1 cellular context compared by ENCODE assay signal in genomic region chr17:72092710-72093322, GRCh38.
TF ChIP-seq lines count a peak whose summit lies in the region.

No MANE protein-coding gene starts in this region.

TF ChIP-seq in HepG2, 621 proteins besides CTCF, POLR2A, EP300 and RAD21 (continued from another document and continues in another):
- TF ChIP-seq, protein P1, sequence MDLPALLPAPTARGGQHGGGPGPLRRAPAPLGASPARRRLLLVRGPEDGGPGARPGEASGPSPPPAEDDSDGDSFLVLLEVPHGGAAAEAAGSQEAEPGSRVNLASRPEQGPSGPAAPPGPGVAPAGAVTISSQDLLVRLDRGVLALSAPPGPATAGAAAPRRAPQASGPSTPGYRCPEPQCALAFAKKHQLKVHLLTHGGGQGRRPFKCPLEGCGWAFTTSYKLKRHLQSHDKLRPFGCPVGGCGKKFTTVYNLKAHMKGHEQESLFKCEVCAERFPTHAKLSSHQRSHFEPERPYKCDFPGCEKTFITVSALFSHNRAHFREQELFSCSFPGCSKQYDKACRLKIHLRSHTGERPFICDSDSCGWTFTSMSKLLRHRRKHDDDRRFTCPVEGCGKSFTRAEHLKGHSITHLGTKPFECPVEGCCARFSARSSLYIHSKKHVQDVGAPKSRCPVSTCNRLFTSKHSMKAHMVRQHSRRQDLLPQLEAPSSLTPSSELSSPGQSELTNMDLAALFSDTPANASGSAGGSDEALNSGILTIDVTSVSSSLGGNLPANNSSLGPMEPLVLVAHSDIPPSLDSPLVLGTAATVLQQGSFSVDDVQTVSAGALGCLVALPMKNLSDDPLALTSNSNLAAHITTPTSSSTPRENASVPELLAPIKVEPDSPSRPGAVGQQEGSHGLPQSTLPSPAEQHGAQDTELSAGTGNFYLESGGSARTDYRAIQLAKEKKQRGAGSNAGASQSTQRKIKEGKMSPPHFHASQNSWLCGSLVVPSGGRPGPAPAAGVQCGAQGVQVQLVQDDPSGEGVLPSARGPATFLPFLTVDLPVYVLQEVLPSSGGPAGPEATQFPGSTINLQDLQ (CRISPR knock-in tag; IDR thresholded peaks at IDR 0.05) = no peak
- TF ChIP-seq TMF1 (CRISPR knock-in tag; IDR thresholded peaks at IDR 0.05; ENCODE audit: low read depth) (no peak), MIER2 (CRISPR knock-in tag; IDR thresholded peaks at IDR 0.05) (peak; percentile 89), TEAD3 (CRISPR knock-in tag; optimal IDR thresholded peaks at IDR 0.05; ENCODE audit: borderline replicate concordance) (peak; percentile 91), PLSCR1 (CRISPR knock-in tag; IDR thresholded peaks at IDR 0.05; ENCODE audit: borderline replicate concordance) (no peak), ZNF614 (CRISPR knock-in tag; IDR thresholded peaks at IDR 0.05; ENCODE audit: borderline replicate concordance) (peak; percentile 88), ZNF589 (CRISPR knock-in tag; conservative IDR thresholded peaks at IDR 0.05) (no peak), ZNF703 (CRISPR knock-in tag; IDR thresholded peaks at IDR 0.05; ENCODE audit: borderline replicate concordance) (peak; percentile 60; the same call in 1 of the 2 replicates), ZNF792 (CRISPR knock-in tag; IDR thresholded peaks at IDR 0.05) (peak; percentile 52; the same call in 1 of the 2 replicates), ZNF180 (CRISPR knock-in tag; IDR thresholded peaks at IDR 0.05; ENCODE audit: borderline replicate concordance, low read depth) (no peak), ZNF292 (CRISPR knock-in tag; IDR thresholded peaks at IDR 0.05; ENCODE audit: borderline replicate concordance, low read depth) (peak; percentile 95; the same call in 1 of the 2 replicates), SNAPC2 (CRISPR knock-in tag; IDR thresholded peaks at IDR 0.05) (peak; percentile 51; the same call in 1 of the 2 replicates), ZNF879 (CRISPR knock-in tag; IDR thresholded peaks at IDR 0.05) (no peak), ZBTB39 (CRISPR knock-in tag; IDR thresholded peaks at IDR 0.05) (peak; percentile 64; the same call in 1 of the 2 replicates), ZNF549 (CRISPR knock-in tag; IDR thresholded peaks at IDR 0.05) (no peak), HOMEZ (CRISPR knock-in tag; IDR thresholded peaks at IDR 0.05; ENCODE audit: low read depth) (peak; percentile 92), YY1 (IDR thresholded peaks at IDR 0.05; ENCODE audit: insufficient read depth, insufficient replicate concordance, low read depth, low read length) (peak; percentile 85), MATR3 (CRISPR knock-in tag; IDR thresholded peaks at IDR 0.05) (no peak), ZSCAN22 (CRISPR knock-in tag; IDR thresholded peaks at IDR 0.05) (no peak), CENPT (CRISPR knock-in tag; IDR thresholded peaks at IDR 0.05; ENCODE audit: low read depth) (no peak), ZNF44 (CRISPR knock-in tag; IDR thresholded peaks at IDR 0.05) (no peak), TCF12 (IDR thresholded peaks at IDR 0.05) (no peak), TCF12 (CRISPR knock-in tag; IDR thresholded peaks at IDR 0.05) (peak; percentile 91; the same call in 1 of the 2 replicates), SKIL (CRISPR knock-in tag; IDR thresholded peaks at IDR 0.05; ENCODE audit: borderline replicate concordance) (no peak), ZNF335 (CRISPR knock-in tag; IDR thresholded peaks at IDR 0.05) (no peak), ZSCAN12 (CRISPR knock-in tag; IDR thresholded peaks at IDR 0.05) (0 out of 2 replicates have a peak, but pooled peaks have one; percentile 45), SMAD9 (CRISPR knock-in tag; IDR thresholded peaks at IDR 0.05) (no peak), SKI (IDR thresholded peaks at IDR 0.05; ENCODE audit: partially characterized antibody) (peak; percentile 82), ZNF580 (CRISPR knock-in tag; IDR thresholded peaks at IDR 0.05; ENCODE audit: borderline replicate concordance, low read depth) (peak; percentile 77; the same call in 1 of the 2 replicates), ZNF160 (CRISPR knock-in tag; IDR thresholded peaks at IDR 0.05) (no peak), KDM5B (CRISPR knock-in tag; IDR thresholded peaks at IDR 0.05; ENCODE audit: borderline replicate concordance) (no peak), ZNF776 (CRISPR knock-in tag; IDR thresholded peaks at IDR 0.05) (no peak), TEAD2 (CRISPR knock-in tag; IDR thresholded peaks at IDR 0.05) (no peak), ATF1 (CRISPR knock-in tag; IDR thresholded peaks at IDR 0.05) (peak; percentile 71), GPBP1L1 (CRISPR knock-in tag; IDR thresholded peaks at IDR 0.05) (no peak), AHR (CRISPR knock-in tag; IDR thresholded peaks at IDR 0.05) (no peak), ZNF724P (CRISPR knock-in tag; IDR thresholded peaks at IDR 0.05; ENCODE audit: borderline replicate concordance) (no peak), ZBTB33 (CRISPR knock-in tag; IDR thresholded peaks at IDR 0.05) (peak; percentile 78), RBFOX2 (IDR thresholded peaks at IDR 0.05; ENCODE audit: low read depth, low read length) (no peak)
- TF ChIP-seq, protein P2, sequence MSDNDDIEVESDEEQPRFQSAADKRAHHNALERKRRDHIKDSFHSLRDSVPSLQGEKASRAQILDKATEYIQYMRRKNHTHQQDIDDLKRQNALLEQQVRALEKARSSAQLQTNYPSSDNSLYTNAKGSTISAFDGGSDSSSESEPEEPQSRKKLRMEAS (IDR thresholded peaks at IDR 0.05) = peak; percentile 58
- TF ChIP-seq, protein P3, sequence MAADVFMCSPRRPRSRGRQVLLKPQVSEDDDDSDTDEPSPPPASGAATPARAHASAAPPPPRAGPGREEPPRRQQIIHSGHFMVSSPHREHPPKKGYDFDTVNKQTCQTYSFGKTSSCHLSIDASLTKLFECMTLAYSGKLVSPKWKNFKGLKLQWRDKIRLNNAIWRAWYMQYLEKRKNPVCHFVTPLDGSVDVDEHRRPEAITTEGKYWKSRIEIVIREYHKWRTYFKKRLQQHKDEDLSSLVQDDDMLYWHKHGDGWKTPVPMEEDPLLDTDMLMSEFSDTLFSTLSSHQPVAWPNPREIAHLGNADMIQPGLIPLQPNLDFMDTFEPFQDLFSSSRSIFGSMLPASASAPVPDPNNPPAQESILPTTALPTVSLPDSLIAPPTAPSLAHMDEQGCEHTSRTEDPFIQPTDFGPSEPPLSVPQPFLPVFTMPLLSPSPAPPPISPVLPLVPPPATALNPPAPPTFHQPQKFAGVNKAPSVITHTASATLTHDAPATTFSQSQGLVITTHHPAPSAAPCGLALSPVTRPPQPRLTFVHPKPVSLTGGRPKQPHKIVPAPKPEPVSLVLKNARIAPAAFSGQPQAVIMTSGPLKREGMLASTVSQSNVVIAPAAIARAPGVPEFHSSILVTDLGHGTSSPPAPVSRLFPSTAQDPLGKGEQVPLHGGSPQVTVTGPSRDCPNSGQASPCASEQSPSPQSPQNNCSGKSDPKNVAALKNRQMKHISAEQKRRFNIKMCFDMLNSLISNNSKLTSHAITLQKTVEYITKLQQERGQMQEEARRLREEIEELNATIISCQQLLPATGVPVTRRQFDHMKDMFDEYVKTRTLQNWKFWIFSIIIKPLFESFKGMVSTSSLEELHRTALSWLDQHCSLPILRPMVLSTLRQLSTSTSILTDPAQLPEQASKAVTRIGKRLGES (CRISPR knock-in tag; IDR thresholded peaks at IDR 0.05; ENCODE audit: borderline replicate concordance) = no peak
- TF ChIP-seq, protein P4, sequence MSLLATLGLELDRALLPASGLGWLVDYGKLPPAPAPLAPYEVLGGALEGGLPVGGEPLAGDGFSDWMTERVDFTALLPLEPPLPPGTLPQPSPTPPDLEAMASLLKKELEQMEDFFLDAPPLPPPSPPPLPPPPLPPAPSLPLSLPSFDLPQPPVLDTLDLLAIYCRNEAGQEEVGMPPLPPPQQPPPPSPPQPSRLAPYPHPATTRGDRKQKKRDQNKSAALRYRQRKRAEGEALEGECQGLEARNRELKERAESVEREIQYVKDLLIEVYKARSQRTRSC (CRISPR knock-in tag; IDR thresholded peaks at IDR 0.05; ENCODE audit: low read depth) = no peak
- TF ChIP-seq, protein P5, sequence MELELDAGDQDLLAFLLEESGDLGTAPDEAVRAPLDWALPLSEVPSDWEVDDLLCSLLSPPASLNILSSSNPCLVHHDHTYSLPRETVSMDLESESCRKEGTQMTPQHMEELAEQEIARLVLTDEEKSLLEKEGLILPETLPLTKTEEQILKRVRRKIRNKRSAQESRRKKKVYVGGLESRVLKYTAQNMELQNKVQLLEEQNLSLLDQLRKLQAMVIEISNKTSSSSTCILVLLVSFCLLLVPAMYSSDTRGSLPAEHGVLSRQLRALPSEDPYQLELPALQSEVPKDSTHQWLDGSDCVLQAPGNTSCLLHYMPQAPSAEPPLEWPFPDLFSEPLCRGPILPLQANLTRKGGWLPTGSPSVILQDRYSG (CRISPR knock-in tag; IDR thresholded peaks at IDR 0.05) = no peak
- TF ChIP-seq, protein P6, sequence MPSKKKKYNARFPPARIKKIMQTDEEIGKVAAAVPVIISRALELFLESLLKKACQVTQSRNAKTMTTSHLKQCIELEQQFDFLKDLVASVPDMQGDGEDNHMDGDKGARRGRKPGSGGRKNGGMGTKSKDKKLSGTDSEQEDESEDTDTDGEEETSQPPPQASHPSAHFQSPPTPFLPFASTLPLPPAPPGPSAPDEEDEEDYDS (CRISPR knock-in tag; IDR thresholded peaks at IDR 0.05) = peak; percentile 50; the same call in 1 of the 2 replicates
- TF ChIP-seq, protein P7, sequence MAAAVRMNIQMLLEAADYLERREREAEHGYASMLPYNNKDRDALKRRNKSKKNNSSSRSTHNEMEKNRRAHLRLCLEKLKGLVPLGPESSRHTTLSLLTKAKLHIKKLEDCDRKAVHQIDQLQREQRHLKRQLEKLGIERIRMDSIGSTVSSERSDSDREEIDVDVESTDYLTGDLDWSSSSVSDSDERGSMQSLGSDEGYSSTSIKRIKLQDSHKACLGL (CRISPR knock-in tag; IDR thresholded peaks at IDR 0.05) = no peak
